21 cellular contexts compared by ENCODE assay signal in genomic region chr20:29687438-29687837, GRCh38.
DNase-seq lines count a peak whose midpoint lies in the region; ATAC-seq, FAIRE-seq and TF ChIP-seq lines count a peak whose summit lies in the region.
"Had no signal": no experiment of that assay in that cellular context is flagged by ENCODE, and none has a peak within 500 bp of the region (broad histone marks: within the 10 kb centered on the region; RNA-seq: fewer than 3 reads in every experiment).

No MANE protein-coding gene starts in this region.

- H3K36me3 Mint-ChIP-seq in activated CD4-positive, alpha-beta T cell treated with anti-CD3 and anti-CD28 coated beads, Interleukin-2, amount 10 ng/mL, durations not matched to agents 24 days and 14 days (ENCODE audit: low read depth): no peaks in the 10 kb centered on the region
- no peaks in the 10 kb centered on the region for H3K36me3 Mint-ChIP-seq in activated CD4-positive, alpha-beta T cell treated with anti-CD3 and anti-CD28 coated beads, Interleukin-2, amount 10 ng/mL, durations not matched to agents 7 days and 5 days (ENCODE audit: low read depth)
- H3K36me3 Mint-ChIP-seq: CD4-positive, CD25-positive, alpha-beta regulatory T cell; CD8-positive, alpha-beta memory T cell had no signal

- H3K9me3 Mint-ChIP-seq in activated CD4-positive, alpha-beta T cell treated with anti-CD3 and anti-CD28 coated beads, Interleukin-2, amount 10 ng/mL, durations not matched to agents 24 days and 14 days: peaks cover 15% of the 10 kb centered on the region
- H3K9me3 Mint-ChIP-seq in activated CD4-positive, alpha-beta T cell treated with anti-CD3 and anti-CD28 coated beads, Interleukin-2, amount 10 ng/mL, durations not matched to agents 7 days and 5 days: peaks cover 22% of the 10 kb centered on the region

- ATAC-seq in left cardiac atrium: no peak
- ATAC-seq: GM23338 had no signal

- CTCF ChIA-PET in activated CD4-positive, alpha-beta T cell treated with anti-CD3 and anti-CD28 coated beads, Interleukin-2, amount 10 ng/mL, durations not matched to agents 7 days and 5 days (lab: Charles Lee): no interaction called here

- H3K4me1 ChIP-seq in kidney (ENCODE audit: control insufficient read depth in 1 of 2, insufficient read depth in 1 of 2, low read depth in 1 of 2, low read length in 2 of 2): no peaks in the 10 kb centered on the region
- H3K4me1 ChIP-seq: BE2C, Caco-2 had no signal

- intact Hi-C loops in activated CD4-positive, alpha-beta T cell treated with anti-CD3 and anti-CD28 coated beads, Interleukin-2, amount 10 ng/mL, durations not matched to agents 24 days and 14 days (cut with micrococcal nuclease): no loop called here
- intact Hi-C loops in kidney (cut with DNase I): no loop called here
- intact Hi-C loops in left cardiac atrium (cut with DNase I): no loop called here

- no peaks in the 10 kb centered on the region for H3K4me1 Mint-ChIP-seq in activated CD4-positive, alpha-beta T cell treated with anti-CD3 and anti-CD28 coated beads, Interleukin-2, amount 10 ng/mL, durations not matched to agents 24 days and 14 days
- H3K4me1 Mint-ChIP-seq in activated CD4-positive, alpha-beta T cell treated with anti-CD3 and anti-CD28 coated beads, Interleukin-2, amount 10 ng/mL, durations not matched to agents 7 days and 5 days: no peaks in the 10 kb centered on the region
- H3K4me1 Mint-ChIP-seq: CD4-positive, CD25-positive, alpha-beta regulatory T cell; GM23338 had no signal

- no peak overlapping the region for H3K27ac Mint-ChIP-seq in activated CD4-positive, alpha-beta T cell treated with anti-CD3 and anti-CD28 coated beads, Interleukin-2, amount 10 ng/mL, durations not matched to agents 24 days and 14 days
- no peak overlapping the region for H3K27ac Mint-ChIP-seq in activated CD4-positive, alpha-beta T cell treated with anti-CD3 and anti-CD28 coated beads, Interleukin-2, amount 10 ng/mL, durations not matched to agents 7 days and 5 days
- H3K27ac Mint-ChIP-seq: CD4-positive, CD25-positive, alpha-beta regulatory T cell; CD8-positive, alpha-beta memory T cell; GM23338 had no signal

- no peak overlapping the region for H3K4me3 ChIP-seq in kidney (ENCODE audit: low read length in 2 of 2)
- H3K4me3 ChIP-seq: GM23338 had no signal

- no peaks in the 10 kb centered on the region for H3K27me3 Mint-ChIP-seq in activated CD4-positive, alpha-beta T cell treated with anti-CD3 and anti-CD28 coated beads, Interleukin-2, amount 10 ng/mL, durations not matched to agents 24 days and 14 days
- no peaks in the 10 kb centered on the region for H3K27me3 Mint-ChIP-seq in activated CD4-positive, alpha-beta T cell treated with anti-CD3 and anti-CD28 coated beads, Interleukin-2, amount 10 ng/mL, durations not matched to agents 7 days and 5 days
- H3K27me3 Mint-ChIP-seq: CD4-positive, CD25-positive, alpha-beta regulatory T cell; CD8-positive, alpha-beta memory T cell had no signal

- peak; percentile 37 for DNase-seq in activated CD4-positive, alpha-beta T cell treated with anti-CD3 and anti-CD28 coated beads, Interleukin-2, amount 10 ng/mL, durations not matched to agents 24 days and 14 days
- no peak for DNase-seq in activated CD4-positive, alpha-beta T cell treated with anti-CD3 and anti-CD28 coated beads, Interleukin-2, amount 10 ng/mL, durations not matched to agents 7 days and 5 days
- DNase-seq in RPMI8226 (peak; percentile 15), kidney (peak; percentile 49), left cardiac atrium (no peak)
- DNase-seq in stimulated activated CD4-positive, alpha-beta T cell treated with anti-CD3 and anti-CD28 coated beads, Interleukin-4, amount 100 ng/mL, for 1 hour: no peak
- DNase-seq: ACHN; BE2C; C1 segment of cervical spinal cord; Caco-2; CD4-positive, CD25-positive, alpha-beta regulatory T cell; CD8-positive, alpha-beta memory T cell; GF-D8; HCEC 1CT; IMR-90; KBM-7 had no signal

- no peak overlapping the region for H3K4me3 Mint-ChIP-seq in activated CD4-positive, alpha-beta T cell treated with anti-CD3 and anti-CD28 coated beads, Interleukin-2, amount 10 ng/mL, durations not matched to agents 24 days and 14 days
- H3K4me3 Mint-ChIP-seq in activated CD4-positive, alpha-beta T cell treated with anti-CD3 and anti-CD28 coated beads, Interleukin-2, amount 10 ng/mL, durations not matched to agents 7 days and 5 days: no peak overlapping the region
- H3K4me3 Mint-ChIP-seq: CD4-positive, CD25-positive, alpha-beta regulatory T cell; CD8-positive, alpha-beta memory T cell; GM23338 had no signal

- H3K9ac ChIP-seq in kidney (ENCODE audit: low read length in 2 of 2): no peak overlapping the region

- POLR2A ChIA-PET in activated CD4-positive, alpha-beta T cell treated with anti-CD3 and anti-CD28 coated beads, Interleukin-2, amount 10 ng/mL, durations not matched to agents 7 days and 5 days (lab: Charles Lee): no interaction called here

- no peaks in the 10 kb centered on the region for H3K9me3 ChIP-seq in kidney (ENCODE audit: control insufficient read depth in 1 of 2, low read length in 2 of 2)
- H3K9me3 ChIP-seq: BE2C had no signal

- H3K27ac ChIP-seq in kidney (ENCODE audit: low read depth in 2 of 2, low read length in 2 of 2): no peak overlapping the region

- FAIRE-seq in kidney (lab: Jason Lieb, UNC): no peak
- FAIRE-seq: A204.1, D721Med, H54, HTR-8/SVneo had no signal

- no peak for TF ChIP-seq CTCF in kidney (IDR thresholded peaks at IDR 0.05; ENCODE audit: borderline replicate concordance, extremely low read depth, insufficient read depth)

- no peaks in the 10 kb centered on the region for H3K36me3 ChIP-seq in kidney (ENCODE audit: control insufficient read depth in 1 of 2, insufficient read depth in 2 of 2, low read length in 2 of 2)
- H3K36me3 ChIP-seq: BE2C had no signal

Comparison
In these comparisons a context has a peak if more than half of its experiments do, and no peak if none do; other contexts are left out.
1. DNase-seq: peak in activated CD4-positive, alpha-beta T cell treated with anti-CD3 and anti-CD28 coated beads, Interleukin-2, amount 10 ng/mL, durations not matched to agents 24 days and 14 days (single experiment), RPMI8226 (single experiment) and kidney (single experiment); none in activated CD4-positive, alpha-beta T cell treated with anti-CD3 and anti-CD28 coated beads, Interleukin-2, amount 10 ng/mL, durations not matched to agents 7 days and 5 days (single experiment), left cardiac atrium (single experiment) and stimulated activated CD4-positive, alpha-beta T cell treated with anti-CD3 and anti-CD28 coated beads, Interleukin-4, amount 100 ng/mL, for 1 hour (single experiment).